21 cellular contexts compared by ENCODE assay signal in the genomic region with DNA sequence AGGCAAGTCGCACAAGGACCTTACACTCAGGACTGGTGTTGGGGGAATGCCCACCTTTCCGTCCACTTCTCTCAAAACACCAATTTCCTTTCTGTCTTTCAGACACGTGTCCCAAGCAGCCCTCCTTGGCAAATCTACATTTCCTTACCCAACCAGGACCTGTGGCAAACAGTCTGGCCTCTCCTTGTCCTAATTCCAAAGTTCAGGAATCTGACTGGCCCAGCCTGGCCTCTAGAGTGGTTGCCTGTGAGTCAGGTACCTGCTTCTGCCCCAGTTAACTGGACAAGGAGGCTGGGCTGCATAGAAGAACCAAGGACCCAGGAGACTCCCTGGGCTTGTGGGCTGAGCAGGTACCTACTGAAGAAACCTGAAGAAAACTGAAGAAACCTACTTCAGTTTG.
"Had no signal": no experiment of that assay in that cellular context is flagged by ENCODE, and none has a peak within 500 bp of the region (broad histone marks: within the 10 kb centered on the region; RNA-seq: fewer than 3 reads in every experiment).

No MANE protein-coding gene starts in this region.

- H3K4me1 ChIP-seq: prostate gland had no signal

- H3K4me1 Mint-ChIP-seq: activated naive CD4-positive, alpha-beta T cell treated with anti-CD3 and anti-CD28 coated beads, Interleukin-2, amount 50 U/mL, for 24 hours; brain; neural crest cell; T-cell had no signal

- ATAC-seq: left ventricle myocardium superior; naive thymus-derived CD4-positive, alpha-beta T cell; stimulated activated naive CD8-positive, alpha-beta T cell treated with anti-CD3 and anti-CD28 coated beads, Interleukin-15, Interleukin-2, amounts not matched to agents 100 U/mL and 50 U/mL, for 24 hours; T-cell had no signal

- H3K27me3 Mint-ChIP-seq: T-cell had no signal

- DNase-seq: activated CD4-positive, alpha-beta T cell treated with anti-CD3 and anti-CD28 coated beads for 1 hour; activated CD4-positive, alpha-beta T cell treated with anti-CD3 and anti-CD28 coated beads, Interleukin-2, amount 50 U/mL, for 1 hour; activated gamma-delta T cell treated with Interleukin-2 at 50 U/mL for 16 hours; activated T-cell treated with anti-CD3 and anti-CD28 coated beads, Interleukin-2, amount 50 U/mL, for 1 hour; aorta; effector CD4-positive, alpha-beta T cell; erythroblast; foreskin fibroblast; left ventricle myocardium superior; mesendoderm; naive thymus-derived CD4-positive, alpha-beta T cell; stimulated activated CD4-positive, alpha-beta T cell treated with anti-CD3 and anti-CD28 coated beads, Interleukin-12 subunit alpha, Interleukin-12 subunit beta, amount 100 ng/mL, for 4 hours; stimulated activated CD4-positive, alpha-beta T cell treated with anti-CD3 and anti-CD28 coated beads, Interleukin-4, amount 100 ng/mL, for 4 hours; stimulated activated naive CD8-positive, alpha-beta T cell treated with anti-CD3 and anti-CD28 coated beads, Interleukin-15, Interleukin-2, amounts not matched to agents 100 U/mL and 50 U/mL, for 24 hours; T-cell had no signal

- H3K36me3 Mint-ChIP-seq: brain had no signal

- FAIRE-seq: endometrium had no signal

- H3K4me3 ChIP-seq: prostate gland had no signal

- H3K9me3 ChIP-seq: prostate gland had no signal

- H3K27ac ChIP-seq: prostate gland had no signal

- H3K4me3 Mint-ChIP-seq: activated naive CD4-positive, alpha-beta T cell treated with anti-CD3 and anti-CD28 coated beads, Interleukin-2, amount 50 U/mL, for 24 hours; brain; dendritic cell treated with granulocyte-macrophage colony-stimulating factor and Interleukin-4, amounts not matched to agents 40 ng/mL and 50 ng/mL, for 4 days; naive thymus-derived CD4-positive, alpha-beta T cell; neural crest cell; T-cell had no signal

- H3K27ac Mint-ChIP-seq: activated naive CD4-positive, alpha-beta T cell treated with anti-CD3 and anti-CD28 coated beads, Interleukin-2, amount 50 U/mL, for 24 hours; brain; dendritic cell treated with granulocyte-macrophage colony-stimulating factor and Interleukin-4, amounts not matched to agents 40 ng/mL and 50 ng/mL, for 4 days; naive thymus-derived CD4-positive, alpha-beta T cell; T-cell had no signal

- H3K36me3 ChIP-seq: prostate gland had no signal
